In genomic region chr12:105736498-105736897, GRCh38 we compare ENCODE assay signal across 25 cellular contexts.
"Had no signal": no experiment of that assay in that cellular context is flagged by ENCODE, and none has a peak within 500 bp of the region (broad histone marks: within the 10 kb centered on the region; RNA-seq: fewer than 3 reads in every experiment).

No MANE protein-coding gene starts in this region.

- H3K9me3 ChIP-seq: heart left ventricle, left lung, lower lobe of right lung, right lobe of liver, thoracic aorta had no signal

- H3K27me3 Mint-ChIP-seq: activated naive CD4-positive, alpha-beta T cell treated with anti-CD3 and anti-CD28 coated beads, Interleukin-2, amount 50 U/mL, for 24 hours had no signal

- H3K4me1 Mint-ChIP-seq: activated naive CD4-positive, alpha-beta T cell treated with anti-CD3 and anti-CD28 coated beads, Interleukin-2, amount 50 U/mL, for 24 hours; activated naive CD8-positive, alpha-beta T cell treated with anti-CD3 and anti-CD28 coated beads, Interleukin-2, amount 50 U/mL, for 24 hours; activated T-helper 17 cell treated with anti-CD3 and anti-CD28 coated beads, Interleukin-2, amount 50 U/mL, for 72 hours; natural killer cell had no signal

- H3K27me3 ChIP-seq: heart left ventricle, left lung, right lobe of liver had no signal

- H3K27ac Mint-ChIP-seq: activated CD8-positive, alpha-beta T cell treated with anti-CD3 and anti-CD28 coated beads for 36 hours; activated naive CD4-positive, alpha-beta T cell treated with anti-CD3 and anti-CD28 coated beads, Interleukin-2, amount 50 U/mL, for 24 hours; activated naive CD8-positive, alpha-beta T cell treated with anti-CD3 and anti-CD28 coated beads, Interleukin-2, amount 50 U/mL, for 24 hours; activated T-helper 17 cell treated with anti-CD3 and anti-CD28 coated beads, Interleukin-2, amount 50 U/mL, for 72 hours; natural killer cell had no signal

- H3K36me3 ChIP-seq: heart left ventricle, left lung, lower lobe of right lung, right lobe of liver, thoracic aorta had no signal

- H3K4me3 Mint-ChIP-seq: activated CD8-positive, alpha-beta T cell treated with anti-CD3 and anti-CD28 coated beads for 36 hours; activated naive CD4-positive, alpha-beta T cell treated with anti-CD3 and anti-CD28 coated beads, Interleukin-2, amount 50 U/mL, for 24 hours; activated naive CD8-positive, alpha-beta T cell treated with anti-CD3 and anti-CD28 coated beads, Interleukin-2, amount 50 U/mL, for 24 hours; activated T-cell treated with anti-CD3 and anti-CD28 coated beads, Interleukin-2, amount 50 U/mL, for 4 hours; activated T-helper 17 cell treated with anti-CD3 and anti-CD28 coated beads, Interleukin-2, amount 50 U/mL, for 72 hours; natural killer cell had no signal

- H3K27ac ChIP-seq: lower lobe of right lung had no signal

- DNase-seq: activated CD4-positive, alpha-beta T cell treated with anti-CD3 and anti-CD28 coated beads, Interleukin-2, amount 50 U/mL, for 1 hour; activated CD8-positive, alpha-beta T cell treated with anti-CD3 and anti-CD28 coated beads for 36 hours; activated gamma-delta T cell treated with Interleukin-2 at 50 U/mL for 16 hours; activated naive CD8-positive, alpha-beta T cell treated with anti-CD3 and anti-CD28 coated beads, Interleukin-2, amount 50 U/mL, for 24 hours; activated T-cell treated with anti-CD3 and anti-CD28 coated beads, Interleukin-2, amount 50 U/mL, for 4 hours; amygdala; caudate nucleus; cortex of kidney; foreskin fibroblast; heart left ventricle; hypothalamus; kidney glomerular epithelial cell; left lung; lower lobe of right lung; mesenchymal stem cell; natural killer cell; right lobe of liver; stimulated activated CD4-positive, alpha-beta T cell treated with anti-CD3 and anti-CD28 coated beads, Interleukin-4, amount 100 ng/mL, for 1 hour; stimulated activated naive CD8-positive, alpha-beta T cell treated with anti-CD3 and anti-CD28 coated beads, Interleukin-15, Interleukin-2, amounts not matched to agents 100 U/mL and 50 U/mL, for 24 hours; T-helper 9 cell; trophoblast cell had no signal

- H3K4me3 ChIP-seq: heart left ventricle, left lung, lower lobe of right lung, right lobe of liver, thoracic aorta had no signal

- H3K36me3 Mint-ChIP-seq: activated naive CD4-positive, alpha-beta T cell treated with anti-CD3 and anti-CD28 coated beads, Interleukin-2, amount 50 U/mL, for 24 hours; natural killer cell had no signal

- ATAC-seq: activated CD8-positive, alpha-beta T cell treated with anti-CD3 and anti-CD28 coated beads for 36 hours; activated naive CD8-positive, alpha-beta T cell treated with anti-CD3 and anti-CD28 coated beads, Interleukin-2, amount 50 U/mL, for 24 hours; activated T-cell treated with anti-CD3 and anti-CD28 coated beads, Interleukin-2, amount 50 U/mL, for 4 hours; activated T-helper 17 cell treated with anti-CD3 and anti-CD28 coated beads, Interleukin-2, amount 50 U/mL, for 72 hours; esophagus mucosa; heart left ventricle; left lung; lower lobe of right lung; right lobe of liver; stimulated activated naive CD8-positive, alpha-beta T cell treated with anti-CD3 and anti-CD28 coated beads, Interleukin-15, Interleukin-2, amounts not matched to agents 100 U/mL and 50 U/mL, for 24 hours had no signal

- H3K9me3 Mint-ChIP-seq: activated CD8-positive, alpha-beta T cell treated with anti-CD3 and anti-CD28 coated beads for 36 hours; activated naive CD4-positive, alpha-beta T cell treated with anti-CD3 and anti-CD28 coated beads, Interleukin-2, amount 50 U/mL, for 24 hours; activated naive CD8-positive, alpha-beta T cell treated with anti-CD3 and anti-CD28 coated beads, Interleukin-2, amount 50 U/mL, for 24 hours; activated T-cell treated with anti-CD3 and anti-CD28 coated beads, Interleukin-2, amount 50 U/mL, for 4 hours; activated T-helper 17 cell treated with anti-CD3 and anti-CD28 coated beads, Interleukin-2, amount 50 U/mL, for 72 hours; natural killer cell had no signal
